Comparison of ENCODE assay signal across 1 cellular context in the genomic region with DNA sequence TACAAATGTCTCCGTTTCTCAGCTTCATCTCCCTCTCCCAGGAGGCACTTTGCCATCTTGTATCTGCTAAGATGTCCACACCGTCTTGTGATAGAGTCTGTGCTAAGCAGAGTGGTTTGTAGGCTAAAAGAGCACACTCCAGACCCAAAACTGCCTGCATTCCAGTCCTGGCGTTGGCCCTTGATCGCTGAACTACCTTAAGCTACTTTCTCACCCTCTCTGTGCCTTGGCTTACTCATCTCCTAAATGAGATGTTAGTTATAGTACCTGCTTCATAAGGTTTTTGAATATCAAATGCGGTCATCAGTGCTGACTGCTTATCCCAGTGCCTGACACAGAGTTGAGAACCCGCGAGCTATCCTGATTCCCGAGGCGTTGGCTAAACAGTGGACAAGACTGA.
TF ChIP-seq lines count a peak whose summit lies in the region.

No MANE protein-coding gene starts in this region.

TF ChIP-seq in IMR-90, 13 proteins besides CTCF, POLR2A, EP300 and RAD21:
- no peak for TF ChIP-seq ELK1 (IDR thresholded peaks at IDR 0.05; ENCODE audit: borderline replicate concordance, low read depth, low read length)
- TF ChIP-seq MAFK (IDR thresholded peaks at IDR 0.05; ENCODE audit: low read depth, low read length) = no peak
- TF ChIP-seq, protein P1, sequence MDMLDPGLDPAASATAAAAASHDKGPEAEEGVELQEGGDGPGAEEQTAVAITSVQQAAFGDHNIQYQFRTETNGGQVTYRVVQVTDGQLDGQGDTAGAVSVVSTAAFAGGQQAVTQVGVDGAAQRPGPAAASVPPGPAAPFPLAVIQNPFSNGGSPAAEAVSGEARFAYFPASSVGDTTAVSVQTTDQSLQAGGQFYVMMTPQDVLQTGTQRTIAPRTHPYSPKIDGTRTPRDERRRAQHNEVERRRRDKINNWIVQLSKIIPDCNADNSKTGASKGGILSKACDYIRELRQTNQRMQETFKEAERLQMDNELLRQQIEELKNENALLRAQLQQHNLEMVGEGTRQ (IDR thresholded peaks at IDR 0.05; ENCODE audit: low read depth, low read length) = no peak
- TF ChIP-seq SMC3 (IDR thresholded peaks at IDR 0.05; ENCODE audit: low read depth, low read length) = no peak
- TF ChIP-seq CEBPB (IDR thresholded peaks at IDR 0.05; ENCODE audit: low read depth, low read length) = no peak
- TF ChIP-seq BHLHE40 (IDR thresholded peaks at IDR 0.05; ENCODE audit: low read depth, low read length) = no peak
- no peak for TF ChIP-seq MXI1 (IDR thresholded peaks at IDR 0.05; ENCODE audit: borderline replicate concordance, low read depth, low read length)
- no peak for TF ChIP-seq NFE2L2 (IDR thresholded peaks at IDR 0.05; ENCODE audit: low read depth, low read length)
